Comparison of ENCODE assay signal across 1 cellular context in the genomic region with DNA sequence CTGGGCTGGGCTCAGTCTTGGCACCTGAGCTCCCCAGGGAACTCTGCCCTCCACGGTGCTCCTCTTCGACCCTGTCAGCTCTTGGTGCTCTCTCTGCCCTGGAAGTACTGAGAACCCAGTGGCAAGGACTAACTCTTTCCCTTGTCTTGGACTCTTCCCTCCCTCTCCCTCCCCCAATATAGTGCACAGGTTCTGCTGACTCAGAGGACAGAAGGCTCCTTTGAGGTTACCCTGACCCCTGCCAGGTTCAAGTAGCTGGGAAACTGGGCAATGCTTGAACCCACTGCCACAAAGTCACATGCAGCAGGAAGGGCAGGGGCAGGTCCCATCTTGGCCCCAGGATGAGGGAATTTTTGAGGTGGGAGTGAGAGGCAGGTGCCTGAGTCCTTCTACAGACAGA.
TF ChIP-seq lines count a peak whose summit lies in the region.

No MANE protein-coding gene starts in this region.

TF ChIP-seq in H1, 55 proteins besides CTCF, POLR2A, EP300 and RAD21:
- TF ChIP-seq, protein P1, sequence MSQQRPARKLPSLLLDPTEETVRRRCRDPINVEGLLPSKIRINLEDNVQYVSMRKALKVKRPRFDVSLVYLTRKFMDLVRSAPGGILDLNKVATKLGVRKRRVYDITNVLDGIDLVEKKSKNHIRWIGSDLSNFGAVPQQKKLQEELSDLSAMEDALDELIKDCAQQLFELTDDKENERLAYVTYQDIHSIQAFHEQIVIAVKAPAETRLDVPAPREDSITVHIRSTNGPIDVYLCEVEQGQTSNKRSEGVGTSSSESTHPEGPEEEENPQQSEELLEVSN (IDR thresholded peaks at IDR 0.05) = 0 out of 2 replicates have a peak, but pooled peaks have one; percentile 3
- TF ChIP-seq BACH1 (IDR thresholded peaks at IDR 0.05; ENCODE audit: low read length) (0 out of 2 replicates have a peak, but pooled peaks have one; percentile 12), TAF1 (IDR thresholded peaks at IDR 0.05; ENCODE audit: low read depth, low read length) (no peak)
